8 cellular contexts compared by ENCODE assay signal in the genomic region with DNA sequence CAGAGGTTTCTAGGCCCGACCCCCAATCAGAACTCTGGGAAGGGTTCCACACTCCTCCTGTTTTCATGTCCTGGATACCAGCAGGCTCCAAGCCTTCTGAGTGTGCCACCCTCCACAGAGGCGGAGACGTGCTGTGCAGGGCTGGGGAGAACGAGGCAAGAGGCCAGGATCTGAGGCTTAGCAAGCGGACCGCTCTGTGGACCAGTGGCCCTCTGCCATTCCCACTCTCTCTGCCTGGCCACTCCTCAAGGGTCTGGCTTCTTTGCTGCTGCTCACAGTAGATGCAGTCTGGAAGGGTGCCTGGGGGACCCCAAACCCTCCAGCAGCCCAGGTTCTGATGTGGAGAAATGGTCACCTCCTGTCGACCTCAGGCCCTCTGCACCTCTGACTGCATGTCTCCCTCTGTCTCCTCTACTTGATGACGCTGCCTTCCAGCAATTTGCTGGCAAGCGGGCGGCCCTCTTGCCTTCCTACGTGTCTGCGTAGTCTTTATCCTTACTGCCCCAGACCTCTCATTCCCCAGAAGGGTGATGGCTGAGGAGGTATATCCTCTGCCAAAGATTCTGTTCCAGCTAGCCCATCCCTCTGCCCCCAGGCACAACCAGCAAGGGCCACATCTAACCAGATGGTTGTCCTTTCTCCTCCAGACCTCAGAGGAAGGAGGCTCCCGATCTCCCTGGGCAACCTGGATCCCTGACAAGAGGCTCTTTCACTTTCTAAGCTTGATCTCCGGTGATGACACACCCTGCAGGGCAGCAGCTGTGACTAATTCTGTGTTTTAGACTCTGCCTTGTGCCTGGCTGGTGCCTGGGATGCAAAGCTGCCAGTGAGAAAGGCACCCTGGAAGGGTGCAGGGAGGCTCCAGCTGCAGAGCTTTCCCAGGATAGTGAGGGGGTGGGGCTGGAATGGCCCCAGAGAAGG.
DNase-seq lines count a peak whose midpoint lies in the region; ATAC-seq, FAIRE-seq and TF ChIP-seq lines count a peak whose summit lies in the region.

No MANE protein-coding gene starts in this region.

- intact Hi-C loops in kidney (cut with DNase I), result no loop called here

- no peak for DNase-seq in GM12892 (ENCODE audit: insufficient read length)
- peak; percentile 15 for DNase-seq in NCI-H2196 treated with DMSO at 0.1 percent for 48 hours (lab: John Stamatoyannopoulos, UW; ENCODE audit: unreplicated experiment)
- DNase-seq in cerebellar nuclear complex (lab: John Stamatoyannopoulos, UW), result peak; percentile 26 to 62
- no peak for DNase-seq in T-cell
- DNase-seq in kidney, result no peak

- H3K9me3 ChIP-seq in muscle layer of colon (ENCODE audit: low read length) (no peaks in the 10 kb centered on the region), kidney (ENCODE audit: control insufficient read depth in 1 of 2, low read length in 2 of 2) (no peaks in the 10 kb centered on the region)

- peak overlapping the region in 1 of 2 donors; percentile 22 for H3K4me3 ChIP-seq in muscle layer of colon (ENCODE audit: low read depth in 1 of 2, low read length in 2 of 2)
- H3K4me3 ChIP-seq in kidney (ENCODE audit: low read length in 2 of 2), result no peak overlapping the region

- CTCF ChIA-PET in T-cell (lab: Charles Lee), result interaction anchor here in 1 of 2 donors (0.6 kb wide), 1 partner anchor 166 kb away, joined by 3 read pairs; no protein-coding TSS in a partner anchor

- H3K9me3 Mint-ChIP-seq in T-cell, result no peaks in the 10 kb centered on the region

- no peak overlapping the region for H3K4me3 Mint-ChIP-seq in T-cell

- peaks cover 0 to 4% (median 0%) of the 10 kb centered on the region in 3 donors for H3K4me1 Mint-ChIP-seq in T-cell

- H3K36me3 Mint-ChIP-seq in T-cell, result no peaks in the 10 kb centered on the region

- peak overlapping the region; percentile 70 for H3K27ac ChIP-seq in muscle layer of colon (ENCODE audit: low read depth, low read length)
- no peak overlapping the region for H3K27ac ChIP-seq in kidney (ENCODE audit: low read depth in 2 of 2, low read length in 2 of 2)

- ATAC-seq in T-cell (replicated peaks in 1 of 4) (no peak), HG02642 (IDR thresholded peaks at IDR 0.05; ENCODE audit: poor library complexity, unreplicated experiment) (no peak), HG02678 (IDR thresholded peaks at IDR 0.05; ENCODE audit: unreplicated experiment) (no peak)

- no peak for TF ChIP-seq POLR2A in GM12892 (IDR thresholded peaks at IDR 0.05; ENCODE audit: low read depth, low read length)

- H3K27me3 Mint-ChIP-seq in T-cell, result peaks cover 0 to 1% of the 10 kb centered on the region in 2 donors

- TF ChIP-seq CTCF in kidney (IDR thresholded peaks at IDR 0.05; ENCODE audit: borderline replicate concordance, extremely low read depth, insufficient read depth), result no peak

- FAIRE-seq in GM12892 (lab: Jason Lieb, UNC) (peak; percentile 36), kidney (lab: Jason Lieb, UNC) (no peak)

- H3K4me1 ChIP-seq in muscle layer of colon (ENCODE audit: insufficient read depth, low read length) (peaks cover 21% of the 10 kb centered on the region), kidney (ENCODE audit: control insufficient read depth in 1 of 2, insufficient read depth in 1 of 2, low read depth in 1 of 2, low read length in 2 of 2) (peaks cover 3 to 6% of the 10 kb centered on the region in 2 donors)

- H3K9ac ChIP-seq in muscle layer of colon (ENCODE audit: low read length) (no peak overlapping the region), kidney (ENCODE audit: low read length in 2 of 2) (no peak overlapping the region)

- POLR2A ChIA-PET in T-cell (lab: Charles Lee), result no interaction called here

- H3K36me3 ChIP-seq in muscle layer of colon (ENCODE audit: insufficient read depth, low read length), result no peaks in the 10 kb centered on the region
- H3K36me3 ChIP-seq in kidney (ENCODE audit: control insufficient read depth in 1 of 2, insufficient read depth in 2 of 2, low read length in 2 of 2), result peaks cover 3 to 4% of the 10 kb centered on the region in 2 donors

- no peak overlapping the region for H3K27ac Mint-ChIP-seq in T-cell

- H3K27me3 ChIP-seq in muscle layer of colon (ENCODE audit: control insufficient read depth in 1 of 2, insufficient read depth in 2 of 2, low read length in 2 of 2), result no peaks in the 10 kb centered on the region

Comparison
In these comparisons a context has a peak if more than half of its experiments do, and no peak if none do; other contexts are left out.
1. DNase-seq: peak in NCI-H2196 treated with DMSO at 0.1 percent for 48 hours (single experiment) and cerebellar nuclear complex (2 of 2); none in GM12892 (single experiment), T-cell (0 of 34) and kidney (single experiment).